ENCODE assay signal across 13 cellular contexts in the genomic region with DNA sequence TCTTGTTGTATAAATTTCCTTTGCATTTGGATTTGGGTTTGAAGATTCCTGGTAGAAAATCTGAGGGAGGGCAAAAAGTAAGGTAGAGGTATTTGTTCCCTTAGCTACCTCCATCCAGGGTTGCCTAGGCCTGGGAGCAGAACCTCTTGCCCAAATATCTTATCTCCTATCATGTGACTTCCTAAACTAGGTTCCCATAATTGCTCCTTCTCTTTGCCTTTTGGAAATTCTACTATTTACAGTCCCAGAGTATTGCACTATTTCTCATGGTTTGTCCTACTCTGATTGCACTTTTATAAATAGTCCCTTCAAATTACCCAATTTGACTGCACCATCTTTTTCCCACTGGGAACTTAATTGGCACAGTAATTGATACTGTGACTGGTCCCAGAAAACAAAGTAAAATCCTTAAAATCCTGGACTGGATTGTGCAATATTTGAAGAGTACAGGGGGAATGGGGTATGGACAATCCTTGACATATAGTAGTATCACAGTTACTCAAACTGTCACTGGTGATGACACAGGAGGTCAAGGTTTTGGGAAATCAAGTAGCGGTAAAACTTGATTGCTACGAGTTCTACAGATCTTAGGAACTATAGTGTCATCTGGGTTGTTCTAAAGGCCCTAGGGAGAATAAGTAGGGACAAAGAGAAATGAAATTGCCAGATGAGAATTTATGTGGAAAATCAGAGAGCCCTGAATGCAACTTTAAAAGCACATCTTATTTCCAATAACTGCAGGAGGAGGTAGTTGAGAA.
"Had no signal": no experiment of that assay in that cellular context is flagged by ENCODE, and none has a peak within 500 bp of the region (broad histone marks: within the 10 kb centered on the region; RNA-seq: fewer than 3 reads in every experiment).

No MANE protein-coding gene starts in this region.

- H3K9me3 ChIP-seq: ascending aorta had no signal

- ATAC-seq: activated naive CD8-positive, alpha-beta T cell treated with anti-CD3 and anti-CD28 coated beads, Interleukin-2, amount 50 U/mL, for 24 hours; activated T-helper 17 cell treated with anti-CD3 and anti-CD28 coated beads, Interleukin-2, amount 50 U/mL, for 72 hours; right cardiac atrium had no signal

- H3K27ac ChIP-seq: ascending aorta, cardiac muscle cell, spleen had no signal

- H3K4me1 Mint-ChIP-seq: activated naive CD8-positive, alpha-beta T cell treated with anti-CD3 and anti-CD28 coated beads, Interleukin-2, amount 50 U/mL, for 24 hours; activated T-helper 17 cell treated with anti-CD3 and anti-CD28 coated beads, Interleukin-2, amount 50 U/mL, for 72 hours had no signal

- H3K9me3 Mint-ChIP-seq: activated naive CD4-positive, alpha-beta T cell treated with anti-CD3 and anti-CD28 coated beads for 36 hours; activated naive CD8-positive, alpha-beta T cell treated with anti-CD3 and anti-CD28 coated beads, Interleukin-2, amount 50 U/mL, for 24 hours; activated T-helper 17 cell treated with anti-CD3 and anti-CD28 coated beads, Interleukin-2, amount 50 U/mL, for 72 hours had no signal

- H3K36me3 ChIP-seq: ascending aorta, cardiac muscle cell, spleen had no signal

- H3K4me3 Mint-ChIP-seq: activated naive CD4-positive, alpha-beta T cell treated with anti-CD3 and anti-CD28 coated beads for 36 hours; activated naive CD8-positive, alpha-beta T cell treated with anti-CD3 and anti-CD28 coated beads, Interleukin-2, amount 50 U/mL, for 24 hours; activated T-helper 17 cell treated with anti-CD3 and anti-CD28 coated beads, Interleukin-2, amount 50 U/mL, for 72 hours; nephron had no signal

- H3K27ac Mint-ChIP-seq: activated naive CD4-positive, alpha-beta T cell treated with anti-CD3 and anti-CD28 coated beads for 36 hours; activated naive CD8-positive, alpha-beta T cell treated with anti-CD3 and anti-CD28 coated beads, Interleukin-2, amount 50 U/mL, for 24 hours; activated T-helper 17 cell treated with anti-CD3 and anti-CD28 coated beads, Interleukin-2, amount 50 U/mL, for 72 hours; nephron; progenitor cell of endocrine pancreas had no signal

- H3K4me1 ChIP-seq: ascending aorta, spleen had no signal

- H3K4me3 ChIP-seq: ascending aorta, cardiac muscle cell, spleen had no signal

- H3K27me3 ChIP-seq: ascending aorta, cardiac muscle cell had no signal

- DNase-seq: activated CD4-positive, CD25-positive, alpha-beta regulatory T cell treated with anti-CD3 and anti-CD28 coated beads, Interleukin-2, amount 50 U/mL, for 72 hours; activated naive CD4-positive, alpha-beta T cell treated with anti-CD3 and anti-CD28 coated beads for 36 hours; activated naive CD8-positive, alpha-beta T cell treated with anti-CD3 and anti-CD28 coated beads, Interleukin-2, amount 50 U/mL, for 24 hours; activated T-cell treated with anti-CD3 and anti-CD28 coated beads for 4 hours; hypothalamus; occipital lobe; right cardiac atrium; spleen had no signal

- H3K27me3 Mint-ChIP-seq: progenitor cell of endocrine pancreas had no signal
